8 cellular contexts compared by ENCODE assay signal in the genomic region with DNA sequence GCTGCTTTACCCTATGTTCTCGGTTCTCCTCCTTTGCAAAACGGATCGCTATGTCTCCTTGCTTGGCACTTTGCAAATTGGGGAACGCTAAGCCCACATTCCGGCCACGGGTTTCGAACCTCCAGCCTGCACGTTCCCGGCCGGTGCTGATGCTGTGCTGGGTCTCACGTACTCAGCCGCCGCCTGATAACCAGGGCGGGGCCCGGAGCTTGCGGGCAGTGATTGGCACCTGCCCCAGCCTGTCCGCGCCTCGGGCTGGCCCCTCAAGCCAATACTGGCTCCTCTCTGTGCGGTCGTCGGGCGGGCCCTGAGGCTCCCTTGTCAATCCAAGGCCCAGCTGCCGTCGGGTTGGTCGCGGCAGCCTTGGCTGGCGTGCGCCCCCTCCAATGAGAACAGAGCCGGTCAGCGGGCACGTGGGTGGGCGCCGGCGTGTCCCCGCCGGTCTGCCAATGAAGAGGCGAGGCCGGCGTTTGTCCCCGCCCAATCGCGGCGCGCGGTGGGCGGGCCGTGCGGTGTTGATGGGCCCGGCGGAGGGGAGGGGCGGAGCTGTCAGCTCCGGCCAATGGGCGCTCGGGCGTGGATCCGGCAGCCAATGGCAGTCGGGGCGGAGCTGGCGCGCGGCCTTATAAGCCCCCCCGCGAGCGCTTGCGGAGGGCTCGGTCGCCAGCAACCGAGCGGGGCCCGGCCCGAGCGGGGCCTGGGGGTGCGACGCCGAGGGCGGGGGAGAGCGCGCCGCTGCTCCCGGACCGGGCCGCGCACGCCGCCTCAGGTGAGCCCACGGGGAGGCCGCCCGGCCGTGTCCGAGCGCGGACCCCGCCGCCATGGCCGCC. TPM values are rescaled to one million over a fixed set of nuclear protein-coding genes. Genes with fewer than 3 reads are reported as not detected.
DNase-seq lines count a peak whose midpoint lies in the region; ATAC-seq lines count a peak whose summit lies in the region.

KDM4B (plus strand) TSS at position 652 of the 830 bp plus-strand sequence. CDS start 63,778 bp downstream, outside the sequence.

- no peaks in the 10 kb centered on the region for H3K9me3 ChIP-seq in CD8-positive, alpha-beta memory T cell (ENCODE audit: low read length)
- no peaks in the 10 kb centered on the region for H3K9me3 ChIP-seq in effector memory CD4-positive, alpha-beta T cell (ENCODE audit: control insufficient read depth, low read length)

- H3K4me1 ChIP-seq in CD8-positive, alpha-beta memory T cell (ENCODE audit: insufficient read depth, low read length): peaks cover 27% of the 10 kb centered on the region
- H3K4me1 ChIP-seq in effector memory CD4-positive, alpha-beta T cell (ENCODE audit: control insufficient read depth, insufficient read depth, low read length, poor library complexity, severe bottlenecking): peaks cover 22% of the 10 kb centered on the region

- POLR2A ChIA-PET in CD8-positive, alpha-beta memory T cell (lab: Charles Lee): interaction anchor here (0.6 to 6.1 kb wide), 6 partner anchors 9 to 484 kb away, joined by 3 to 128 read pairs (median 4); partner anchors contain the start of genes FEM1A and PLIN3

- ATAC-seq in GM19468 (IDR thresholded peaks at IDR 0.05; ENCODE audit: extremely low read depth, unreplicated experiment): peak; percentile 85
- peak; percentile 87 for ATAC-seq in memory B cell (ENCODE audit: low read depth)

- no peaks in the 10 kb centered on the region for H3K36me3 ChIP-seq in CD8-positive, alpha-beta memory T cell (ENCODE audit: insufficient read depth, low read length)
- no peaks in the 10 kb centered on the region for H3K36me3 ChIP-seq in effector memory CD4-positive, alpha-beta T cell (ENCODE audit: control insufficient read depth, insufficient read depth, low read length)

- CTCF ChIA-PET in CD8-positive, alpha-beta memory T cell (lab: Charles Lee): interaction anchor here (0.5 to 5.6 kb wide), 5 partner anchors 54 to 225 kb away, joined by 3 to 52 read pairs (median 4); no protein-coding TSS in a partner anchor

- peaks cover 0 to 4% of the 10 kb centered on the region in 2 donors for H3K27me3 Mint-ChIP-seq in CD8-positive, alpha-beta memory T cell
- no peaks in the 10 kb centered on the region for H3K27me3 Mint-ChIP-seq in memory B cell

- H3K27ac Mint-ChIP-seq in CD8-positive, alpha-beta memory T cell: peak within 1 kb of the TSS; percentile 78 to 98 (median 92)
- H3K27ac Mint-ChIP-seq in memory B cell: peak within 1 kb of the TSS; percentile 87

- DNase-seq in CD8-positive, alpha-beta memory T cell: peak; percentile 97 to 100 (median 99)
- peak; percentile 82 for DNase-seq in HS-5 (ENCODE audit: low read depth)
- DNase-seq in NK-92 treated with Interleukin-12 subunit alpha and Interleukin-12 subunit beta, amount 100 ng/mL, for 24 hours (lab: John Stamatoyannopoulos, UW): peak; percentile 99
- DNase-seq in activated CD8-positive, alpha-beta memory T cell treated with anti-CD3 and anti-CD28 coated beads for 24 hours: peak; percentile 99
- DNase-seq in effector memory CD4-positive, alpha-beta T cell: peak; percentile 98 to 100 (median 99)
- DNase-seq in memory B cell (ENCODE audit: low spot score in 2 of 2): peak; percentile 96 to 99
- peak; percentile 96 for DNase-seq in stimulated activated CD8-positive, alpha-beta memory T cell treated with anti-CD3 and anti-CD28 coated beads, Interleukin-12 subunit alpha, Interleukin-12 subunit beta, amount 100 ng/mL, for 24 hours (ENCODE audit: extremely low read depth)

- H3K27ac ChIP-seq in CD8-positive, alpha-beta memory T cell (ENCODE audit: low read depth, low read length): peak within 1 kb of the TSS; percentile 33
- peak within 1 kb of the TSS; percentile 40 for H3K27ac ChIP-seq in effector memory CD4-positive, alpha-beta T cell (ENCODE audit: insufficient read depth, low read length, poor library complexity, severe bottlenecking)

- peaks cover 29 to 46% (median 32%) of the 10 kb centered on the region in 3 donors for H3K4me1 Mint-ChIP-seq in CD8-positive, alpha-beta memory T cell
- H3K4me1 Mint-ChIP-seq in memory B cell: peaks cover 26% of the 10 kb centered on the region

- peaks cover 0 to 2% (median 0%) of the 10 kb centered on the region in 3 donors for H3K36me3 Mint-ChIP-seq in CD8-positive, alpha-beta memory T cell
- no peaks in the 10 kb centered on the region for H3K36me3 Mint-ChIP-seq in memory B cell

- H3K27me3 ChIP-seq in CD8-positive, alpha-beta memory T cell (ENCODE audit: insufficient read depth, low read length, poor library complexity, severe bottlenecking): no peaks in the 10 kb centered on the region
- no peaks in the 10 kb centered on the region for H3K27me3 ChIP-seq in effector memory CD4-positive, alpha-beta T cell (replicated peaks; ENCODE audit: control insufficient read depth, insufficient read depth, low read length, poor library complexity, severe bottlenecking)

- H3K4me3 ChIP-seq in CD8-positive, alpha-beta memory T cell (ENCODE audit: low read length): peak within 1 kb of the TSS; percentile 49
- H3K4me3 ChIP-seq in effector memory CD4-positive, alpha-beta T cell (ENCODE audit: insufficient read depth, low read depth, low read length, poor library complexity, severe bottlenecking): peak within 1 kb of the TSS; percentile 59

- no peaks in the 10 kb centered on the region for H3K9me3 Mint-ChIP-seq in CD8-positive, alpha-beta memory T cell
- H3K9me3 Mint-ChIP-seq in memory B cell: no peaks in the 10 kb centered on the region

- H3K4me3 Mint-ChIP-seq in CD8-positive, alpha-beta memory T cell: peak within 1 kb of the TSS; percentile 83 to 95 (median 89)
- peak within 1 kb of the TSS; percentile 91 for H3K4me3 Mint-ChIP-seq in memory B cell

RNA-seq across cellular contexts. Expression of gene KDM4B, which starts in this region (rescaled TPM):
- 10 to 100 TPM; 14.6 to 16.0 TPM for total RNA-seq in CD8-positive, alpha-beta memory T cell
- 14.6 TPM for polyA plus RNA-seq in CD8-positive, alpha-beta memory T cell

Comparison
In these comparisons a context has a peak if more than half of its experiments do, and no peak if none do; other contexts are left out.
1. Peak in every context shown above with its lines: DNase-seq, ATAC-seq, H3K4me3 ChIP-seq and H3K27ac ChIP-seq.